ENCODE assay signal across 9 cellular contexts in the genomic region with DNA sequence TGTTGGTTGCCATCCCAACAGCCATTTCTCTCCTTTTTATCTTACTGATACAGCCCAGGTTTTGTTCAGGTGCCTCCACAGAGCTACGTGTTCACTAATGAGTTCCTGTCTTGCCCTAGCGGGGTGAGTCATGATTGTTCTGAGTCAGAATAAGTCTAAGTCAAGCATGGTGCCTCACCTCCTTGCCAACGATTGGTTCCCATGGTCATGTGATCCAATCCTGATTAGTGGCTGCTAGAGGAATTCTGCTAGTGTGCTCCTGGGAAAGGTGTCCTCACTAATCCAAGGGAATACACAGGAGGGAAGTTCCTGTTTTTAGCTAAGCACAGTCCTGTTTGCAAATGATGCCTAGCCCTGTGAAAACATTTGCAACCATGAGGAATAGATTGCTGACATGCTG.
DNase-seq lines count a peak whose midpoint lies in the region; ATAC-seq and TF ChIP-seq lines count a peak whose summit lies in the region.
"Had no signal": no experiment of that assay in that cellular context is flagged by ENCODE, and none has a peak within 500 bp of the region (broad histone marks: within the 10 kb centered on the region; RNA-seq: fewer than 3 reads in every experiment).

No MANE protein-coding gene starts in this region.

- H3K27me3 ChIP-seq in heart right ventricle (peaks cover 0 to 7% (median 0%) of the 10 kb centered on the region in 7 donors), left lung (no peaks in the 10 kb centered on the region)

- peak; percentile 76 for ATAC-seq in HG02588 (IDR thresholded peaks at IDR 0.05; ENCODE audit: unreplicated experiment)
- ATAC-seq in heart right ventricle = no peak
- no peak for ATAC-seq in left lung

- WGBS in heart right ventricle, 2 donors = 75 to 86% methylated on average over 3 of the region's 3 CpGs

- H3K27ac ChIP-seq in heart right ventricle (no peak overlapping the region), left lung (no peak overlapping the region)

- H3K4me1 ChIP-seq in heart right ventricle = no peaks in the 10 kb centered on the region
- no peaks in the 10 kb centered on the region for H3K4me1 ChIP-seq in left lung

- DNase-seq in NCI-H2171 treated with DMSO at 0.1 percent for 48 hours (lab: John Stamatoyannopoulos, UW) = peak; percentile 15
- no peak for DNase-seq in NCI-H2171 (lab: John Stamatoyannopoulos, UW)
- peak; percentile 86 for DNase-seq in RKO (ENCODE audit: low spot score)
- DNase-seq in kidney tubule cell (ENCODE audit: low spot score) = peak; percentile 95
- no peak for DNase-seq in SHP77 treated with DMSO at 0.1 percent for 48 hours (lab: John Stamatoyannopoulos, UW)
- no peak for DNase-seq in heart right ventricle
- no peak for DNase-seq in left lung
- DNase-seq: midbrain had no signal

- no peak for TF ChIP-seq CTCF in heart right ventricle (IDR thresholded peaks at IDR 0.05)
- TF ChIP-seq CTCF in left lung (IDR thresholded peaks at IDR 0.05) = no peak

- H3K9me3 ChIP-seq in heart right ventricle (no peaks in the 10 kb centered on the region), left lung (no peaks in the 10 kb centered on the region)

- H3K4me3 ChIP-seq in heart right ventricle = no peak overlapping the region
- no peak overlapping the region for H3K4me3 ChIP-seq in left lung

- H3K36me3 ChIP-seq in heart right ventricle (no peaks in the 10 kb centered on the region), left lung (no peaks in the 10 kb centered on the region)

- intact Hi-C loops in heart right ventricle (cut with DNase I) (no loop called here), left lung (cut with DNase I) (no loop called here)

Comparison
In these comparisons a context has a peak if more than half of its experiments do, and no peak if none do; other contexts are left out.
1. DNase-seq: peak in NCI-H2171 treated with DMSO at 0.1 percent for 48 hours (single experiment), RKO (single experiment) and kidney tubule cell (single experiment); none in NCI-H2171 (single experiment), SHP77 treated with DMSO at 0.1 percent for 48 hours (single experiment), heart right ventricle (0 of 2) and left lung (0 of 2).